In the genomic region with DNA sequence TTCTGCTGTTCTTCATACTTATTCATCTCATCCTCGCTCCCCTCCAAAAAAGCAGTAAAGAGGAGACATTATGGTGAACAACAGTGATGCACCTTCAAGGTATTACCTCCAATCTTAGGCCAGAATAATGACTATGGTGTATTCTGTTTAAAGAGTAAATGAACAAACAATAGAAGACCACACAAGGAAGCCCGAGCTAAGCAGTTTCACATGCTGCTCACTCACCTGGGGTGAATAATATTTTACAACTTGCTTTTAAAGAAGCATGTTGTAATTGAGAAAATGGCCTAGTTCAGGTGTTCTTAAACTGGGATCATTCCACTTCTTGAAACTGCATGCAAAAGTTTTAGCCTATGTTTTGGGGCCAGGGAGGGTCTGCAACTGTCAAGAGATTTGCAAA, we compare ENCODE assay signal across 22 cellular contexts.
DNase-seq lines count a peak whose midpoint lies in the region; ATAC-seq and TF ChIP-seq lines count a peak whose summit lies in the region.
"Had no signal": no experiment of that assay in that cellular context is flagged by ENCODE, and none has a peak within 500 bp of the region (broad histone marks: within the 10 kb centered on the region; RNA-seq: fewer than 3 reads in every experiment).

No MANE protein-coding gene starts in this region.

- H3K4me3 ChIP-seq in CD4-positive, alpha-beta memory T cell (ENCODE audit: low read length in 2 of 2), result no peak overlapping the region
- no peak overlapping the region for H3K4me3 ChIP-seq in MM.1S (ENCODE audit: low read length)
- H3K4me3 ChIP-seq: thoracic aorta had no signal

- no peaks in the 10 kb centered on the region for H3K9me3 ChIP-seq in CD4-positive, alpha-beta memory T cell (ENCODE audit: control insufficient read depth in 1 of 2, low read length in 2 of 2)
- H3K9me3 ChIP-seq in MM.1S (replicated peaks; ENCODE audit: insufficient read depth, low read length), result no peaks in the 10 kb centered on the region
- H3K9me3 ChIP-seq: thoracic aorta had no signal

- H3K9me3 Mint-ChIP-seq in CD4-positive, alpha-beta memory T cell, result peaks cover 0 to 2% (median 0%) of the 10 kb centered on the region in 8 donors
- H3K9me3 Mint-ChIP-seq in activated naive CD8-positive, alpha-beta T cell treated with anti-CD3 and anti-CD28 coated beads for 36 hours, result no peaks in the 10 kb centered on the region
- H3K9me3 Mint-ChIP-seq in osteocyte (ENCODE audit: unreplicated experiment), result no peaks in the 10 kb centered on the region
- H3K9me3 Mint-ChIP-seq: activated naive CD8-positive, alpha-beta T cell treated with anti-CD3 and anti-CD28 coated beads, Interleukin-2, amount 10 ng/mL, durations not matched to agents 7 days and 5 days; CD8-positive, alpha-beta memory T cell; stimulated activated effector memory CD8-positive, alpha-beta T cell treated with anti-CD3 and anti-CD28 coated beads, Interleukin-12 subunit alpha, Interleukin-12 subunit beta, amount 100 ng/mL, for 72 hours; T-helper 2 cell treated with Interferon-gamma antibody and Interleukin-4, amounts not matched to agents 5 μg/mL and 100 μg/mL, for 36 hours had no signal

- no peaks in the 10 kb centered on the region for H3K27me3 Mint-ChIP-seq in CD4-positive, alpha-beta memory T cell
- H3K27me3 Mint-ChIP-seq in activated naive CD8-positive, alpha-beta T cell treated with anti-CD3 and anti-CD28 coated beads for 36 hours, result no peaks in the 10 kb centered on the region
- H3K27me3 Mint-ChIP-seq in osteocyte (ENCODE audit: unreplicated experiment), result no peaks in the 10 kb centered on the region
- H3K27me3 Mint-ChIP-seq: activated naive CD8-positive, alpha-beta T cell treated with anti-CD3 and anti-CD28 coated beads, Interleukin-2, amount 10 ng/mL, durations not matched to agents 7 days and 5 days had no signal

- peaks cover 18% of the 10 kb centered on the region for H3K36me3 ChIP-seq in CD4-positive, alpha-beta memory T cell (ENCODE audit: insufficient read depth, low read length)
- no peaks in the 10 kb centered on the region; the same call in 1 of the 2 replicates for H3K36me3 ChIP-seq in MM.1S (replicated peaks; ENCODE audit: insufficient read depth, low read length)
- H3K36me3 ChIP-seq: thoracic aorta had no signal

- H3F3A ChIP-seq in MM.1S (ENCODE audit: insufficient read depth, low read length), result peaks cover 4% of the 10 kb centered on the region; the same call in 1 of the 2 replicates

- ATAC-seq in HG02759 (IDR thresholded peaks at IDR 0.05; ENCODE audit: unreplicated experiment), result no peak
- ATAC-seq: stimulated activated effector memory CD8-positive, alpha-beta T cell treated with anti-CD3 and anti-CD28 coated beads, Interleukin-12 subunit alpha, Interleukin-12 subunit beta, amount 100 ng/mL, for 72 hours had no signal

- H4K20me1 ChIP-seq in MM.1S (ENCODE audit: insufficient read depth, low read length), result no peaks in the 10 kb centered on the region

- peaks cover 27% of the 10 kb centered on the region for H3K4me1 ChIP-seq in CD4-positive, alpha-beta memory T cell (ENCODE audit: insufficient read depth, low read length)
- H3K4me1 ChIP-seq in MM.1S (ENCODE audit: low read length), result peaks cover 25% of the 10 kb centered on the region

- H3K36me3 Mint-ChIP-seq in CD4-positive, alpha-beta memory T cell, result peaks cover 24 to 65% of the 10 kb centered on the region in 2 donors
- H3K36me3 Mint-ChIP-seq in activated naive CD8-positive, alpha-beta T cell treated with anti-CD3 and anti-CD28 coated beads for 36 hours, result peaks cover 41% of the 10 kb centered on the region
- peaks cover 19% of the 10 kb centered on the region for H3K36me3 Mint-ChIP-seq in osteocyte (ENCODE audit: unreplicated experiment)

- CTCF ChIA-PET in CD4-positive, alpha-beta memory T cell (lab: Charles Lee; ENCODE audit: partially characterized antibody), result interaction anchor here (1.0 to 1.4 kb wide), 2 partner anchors 69 to 228 kb away, joined by 3 to 4 read pairs; no protein-coding TSS in a partner anchor

- H3K9ac ChIP-seq in MM.1S (ENCODE audit: low read length), result no peak overlapping the region

- intact Hi-C loops in CD4-positive, alpha-beta memory T cell (cut with micrococcal nuclease), result no loop called here

- H3K9me2 ChIP-seq in MM.1S (replicated peaks; ENCODE audit: insufficient read depth, low read length), result no peaks in the 10 kb centered on the region

- no peak for DNase-seq in CD4-positive, alpha-beta memory T cell
- DNase-seq in MM.1S (peak; percentile 55), osteocyte (ENCODE audit: extremely low spot score, unreplicated experiment) (no peak), NCI-H748 treated with DMSO at 0.1 percent for 48 hours (lab: John Stamatoyannopoulos, UW) (no peak), DMS153 (lab: John Stamatoyannopoulos, UW) (no peak)
- no peak for DNase-seq in activated naive CD8-positive, alpha-beta T cell treated with anti-CD3 and anti-CD28 coated beads for 36 hours
- DNase-seq: activated naive CD8-positive, alpha-beta T cell treated with anti-CD3 and anti-CD28 coated beads, Interleukin-2, amount 10 ng/mL, durations not matched to agents 7 days and 5 days; activated T-cell treated with anti-CD3 and anti-CD28 coated beads for 4 hours; CD8-positive, alpha-beta memory T cell; central memory CD4-positive, alpha-beta T cell; HCEC 1CT; mammary epithelial cell; NCI-H1105; NCI-H1930; NCI-H526; occipital lobe; stimulated activated CD4-positive, alpha-beta T cell treated with anti-CD3 and anti-CD28 coated beads, Interleukin-2, amount 100 ng/mL, for 48 hours had no signal

- H3K79me2 ChIP-seq in MM.1S (ENCODE audit: low read length), result peaks cover 28% of the 10 kb centered on the region

- POLR2A ChIA-PET in CD4-positive, alpha-beta memory T cell (lab: Charles Lee; ENCODE audit: partially characterized antibody), result no interaction called here

- H3K27ac ChIP-seq in CD4-positive, alpha-beta memory T cell (ENCODE audit: low read depth, low read length), result no peak overlapping the region
- peak overlapping the region; percentile 40; the same call in 1 of the 2 replicates for H3K27ac ChIP-seq in MM.1S (ENCODE audit: low read length)
- H3K27ac ChIP-seq: thoracic aorta, VCaP had no signal

- H3K4me2 ChIP-seq in MM.1S (ENCODE audit: low read depth, low read length), result peak overlapping the region; percentile 4; the same call in 1 of the 2 replicates

- no peaks in the 10 kb centered on the region for H3K27me3 ChIP-seq in CD4-positive, alpha-beta memory T cell (ENCODE audit: insufficient read depth, low read length)
- no peaks in the 10 kb centered on the region for H3K27me3 ChIP-seq in MM.1S (replicated peaks; ENCODE audit: insufficient read depth, low read length)

- H3K4me3 Mint-ChIP-seq in CD4-positive, alpha-beta memory T cell, result no peak overlapping the region
- peak overlapping the region; percentile 10 for H3K4me3 Mint-ChIP-seq in activated naive CD8-positive, alpha-beta T cell treated with anti-CD3 and anti-CD28 coated beads for 36 hours
- no peak overlapping the region for H3K4me3 Mint-ChIP-seq in osteocyte (ENCODE audit: unreplicated experiment)
- H3K4me3 Mint-ChIP-seq: activated naive CD8-positive, alpha-beta T cell treated with anti-CD3 and anti-CD28 coated beads, Interleukin-2, amount 10 ng/mL, durations not matched to agents 7 days and 5 days; CD8-positive, alpha-beta memory T cell; stimulated activated effector memory CD8-positive, alpha-beta T cell treated with anti-CD3 and anti-CD28 coated beads, Interleukin-12 subunit alpha, Interleukin-12 subunit beta, amount 100 ng/mL, for 72 hours; T-helper 2 cell treated with Interferon-gamma antibody and Interleukin-4, amounts not matched to agents 5 μg/mL and 100 μg/mL, for 36 hours had no signal

- TF ChIP-seq CTCF in MM.1S (IDR thresholded peaks at IDR 0.05; ENCODE audit: low read length) (no peak), osteocyte (IDR thresholded peaks at IDR 0.05) (no peak)

- H3K27ac Mint-ChIP-seq in CD4-positive, alpha-beta memory T cell, result peak overlapping the region in 4 of 7 donors; percentile 48 to 71 (median 64)
- H3K27ac Mint-ChIP-seq in activated naive CD8-positive, alpha-beta T cell treated with anti-CD3 and anti-CD28 coated beads for 36 hours, result peak overlapping the region; percentile 70
- peak overlapping the region; percentile 39 for H3K27ac Mint-ChIP-seq in osteocyte (ENCODE audit: unreplicated experiment)
- H3K27ac Mint-ChIP-seq: activated naive CD8-positive, alpha-beta T cell treated with anti-CD3 and anti-CD28 coated beads, Interleukin-2, amount 10 ng/mL, durations not matched to agents 7 days and 5 days; T-helper 2 cell treated with Interferon-gamma antibody and Interleukin-4, amounts not matched to agents 5 μg/mL and 100 μg/mL, for 36 hours had no signal

- no peak overlapping the region for H2AFZ ChIP-seq in MM.1S (ENCODE audit: low read length)

- H3K4me1 Mint-ChIP-seq in CD4-positive, alpha-beta memory T cell, result peaks cover 28 to 57% (median 41%) of the 10 kb centered on the region in 4 donors
- H3K4me1 Mint-ChIP-seq in activated naive CD8-positive, alpha-beta T cell treated with anti-CD3 and anti-CD28 coated beads for 36 hours, result peaks cover 48% of the 10 kb centered on the region
- peaks cover 85% of the 10 kb centered on the region for H3K4me1 Mint-ChIP-seq in osteocyte (ENCODE audit: unreplicated experiment)
